ENCODE assay signal across 22 cellular contexts in genomic region chr6:33776186-33776585, GRCh38. TPM values are rescaled to one million over a fixed set of nuclear protein-coding genes. Genes with fewer than 3 reads are reported as not detected.
DNase-seq lines count a peak whose midpoint lies in the region; ATAC-seq and FAIRE-seq lines count a peak whose summit lies in the region.
"Had no signal": no experiment of that assay in that cellular context is flagged by ENCODE, and none has a peak within 500 bp of the region (broad histone marks: within the 10 kb centered on the region; RNA-seq: fewer than 3 reads in every experiment).

No MANE protein-coding gene starts in this region.

- H3K36me3 Mint-ChIP-seq in activated naive CD8-positive, alpha-beta T cell treated with anti-CD3 and anti-CD28 coated beads for 36 hours: peaks cover 15% of the 10 kb centered on the region
- peaks cover 27% of the 10 kb centered on the region for H3K36me3 Mint-ChIP-seq in activated naive CD8-positive, alpha-beta T cell treated with anti-CD3 and anti-CD28 coated beads, Interleukin-2, amount 50 U/mL, for 24 hours (ENCODE audit: low read depth)

- H3K14ac ChIP-seq in mesenchymal stem cell (ENCODE audit: low read length in 2 of 2): no peak overlapping the region

- H3K4me3 Mint-ChIP-seq in activated naive CD8-positive, alpha-beta T cell treated with anti-CD3 and anti-CD28 coated beads for 36 hours: no peak overlapping the region
- H3K4me3 Mint-ChIP-seq in activated naive CD8-positive, alpha-beta T cell treated with anti-CD3 and anti-CD28 coated beads, Interleukin-2, amount 50 U/mL, for 24 hours: no peak overlapping the region
- H3K4me3 Mint-ChIP-seq: CD4-positive, alpha-beta memory T cell had no signal

- no peak overlapping the region for H3K9ac ChIP-seq in mesenchymal stem cell (ENCODE audit: low read length)

- H3K4me3 ChIP-seq in mesenchymal stem cell (ENCODE audit: insufficient read depth in 1 of 2, low read depth in 1 of 2, low read length in 2 of 2): no peak overlapping the region
- H3K4me3 ChIP-seq: A549 had no signal

- H3K9me3 Mint-ChIP-seq in activated naive CD8-positive, alpha-beta T cell treated with anti-CD3 and anti-CD28 coated beads for 36 hours: no peaks in the 10 kb centered on the region
- no peaks in the 10 kb centered on the region for H3K9me3 Mint-ChIP-seq in activated naive CD8-positive, alpha-beta T cell treated with anti-CD3 and anti-CD28 coated beads, Interleukin-2, amount 50 U/mL, for 24 hours
- H3K9me3 Mint-ChIP-seq: CD4-positive, alpha-beta memory T cell had no signal

- no peak overlapping the region for H2BK15ac ChIP-seq in mesenchymal stem cell (ENCODE audit: low read depth, poor library complexity, severe bottlenecking)

- no peak overlapping the region for H2BK12ac ChIP-seq in mesenchymal stem cell (ENCODE audit: low read length in 2 of 2)

- H3K79me1 ChIP-seq in mesenchymal stem cell (replicated peaks; ENCODE audit: low read length, poor library complexity, severe bottlenecking): peaks cover 26% of the 10 kb centered on the region

- H3K4ac ChIP-seq in mesenchymal stem cell (ENCODE audit: low read depth in 1 of 2, low read length in 2 of 2): no peak overlapping the region

- no peak overlapping the region for H2BK5ac ChIP-seq in mesenchymal stem cell (ENCODE audit: low read depth, low read length, poor library complexity, severe bottlenecking)

- no peaks in the 10 kb centered on the region for H3K27me3 Mint-ChIP-seq in activated naive CD8-positive, alpha-beta T cell treated with anti-CD3 and anti-CD28 coated beads for 36 hours
- no peaks in the 10 kb centered on the region for H3K27me3 Mint-ChIP-seq in activated naive CD8-positive, alpha-beta T cell treated with anti-CD3 and anti-CD28 coated beads, Interleukin-2, amount 50 U/mL, for 24 hours
- H3K27me3 Mint-ChIP-seq: CD4-positive, alpha-beta memory T cell had no signal

- H3K18ac ChIP-seq in mesenchymal stem cell (ENCODE audit: low read depth in 1 of 2, low read length in 2 of 2): no peak overlapping the region

- H3K9me3 ChIP-seq in mesenchymal stem cell (ENCODE audit: control insufficient read depth, low read length): no peaks in the 10 kb centered on the region
- H3K9me3 ChIP-seq: A549, BE2C had no signal

- no peaks in the 10 kb centered on the region for H3K27me3 ChIP-seq in mesenchymal stem cell (ENCODE audit: control insufficient read depth in 1 of 2, insufficient read depth in 1 of 2, low read length in 2 of 2)
- H3K27me3 ChIP-seq: BE2C had no signal

- H2BK120ac ChIP-seq in mesenchymal stem cell (ENCODE audit: low read depth, low read length): no peak overlapping the region

- DNase-seq in activated naive CD8-positive, alpha-beta T cell treated with anti-CD3 and anti-CD28 coated beads for 36 hours: no peak
- no peak for DNase-seq in activated naive CD8-positive, alpha-beta T cell treated with anti-CD3 and anti-CD28 coated beads, Interleukin-2, amount 50 U/mL, for 24 hours
- DNase-seq in HTR-8/SVneo (ENCODE audit: insufficient read length, low spot score) (no peak), mesenchymal stem cell (no peak), posterior cingulate gyrus (no peak), NCI-H146 treated with DMSO at 0.1 percent for 48 hours (lab: John Stamatoyannopoulos, UW; ENCODE audit: unreplicated experiment) (no peak)
- DNase-seq: BE2C; CD4-positive, alpha-beta memory T cell; COR-L47; DMS153; DMS79 treated with DMSO at 0.1 percent for 48 hours; EL; IMR-90 had no signal

- H2AK5ac ChIP-seq in mesenchymal stem cell (ENCODE audit: low read length, severe bottlenecking): peak overlapping the region; percentile 6

- ATAC-seq in activated naive CD8-positive, alpha-beta T cell treated with anti-CD3 and anti-CD28 coated beads, Interleukin-2, amount 50 U/mL, for 24 hours: no peak
- ATAC-seq in GM21447 (IDR thresholded peaks at IDR 0.05; ENCODE audit: unreplicated experiment): no peak
- ATAC-seq: A549, HCT116 had no signal

- peak; percentile 92 for FAIRE-seq in HTR-8/SVneo (lab: Jason Lieb, UNC)
- FAIRE-seq: A549, D721Med, G401.6, GM12891, H1 had no signal

- H4K91ac ChIP-seq in mesenchymal stem cell (ENCODE audit: low read length): no peak overlapping the region

- no peak overlapping the region for H3K4me2 ChIP-seq in mesenchymal stem cell (ENCODE audit: low read length, poor library complexity, severe bottlenecking)
- H3K4me2 ChIP-seq: A549 had no signal

- intact Hi-C loops in posterior cingulate gyrus (cut with DNase I): no loop called here

- WGBS in mesenchymal stem cell: 100% methylated on average over 4 of the region's 4 CpGs

- H4K8ac ChIP-seq in mesenchymal stem cell (ENCODE audit: low read length): no peak overlapping the region

- no peak overlapping the region for H3K23ac ChIP-seq in mesenchymal stem cell (ENCODE audit: low read length in 2 of 2)

- H3K4me1 ChIP-seq in mesenchymal stem cell (ENCODE audit: control insufficient read depth, insufficient read depth, low read depth, low read length): peaks cover 53% of the 10 kb centered on the region

- H3K27ac Mint-ChIP-seq in activated naive CD8-positive, alpha-beta T cell treated with anti-CD3 and anti-CD28 coated beads for 36 hours: peak overlapping the region; percentile 2
- H3K27ac Mint-ChIP-seq in activated naive CD8-positive, alpha-beta T cell treated with anti-CD3 and anti-CD28 coated beads, Interleukin-2, amount 50 U/mL, for 24 hours: no peak overlapping the region

- peaks cover 1% of the 10 kb centered on the region for H3K4me1 Mint-ChIP-seq in activated naive CD8-positive, alpha-beta T cell treated with anti-CD3 and anti-CD28 coated beads for 36 hours
- H3K4me1 Mint-ChIP-seq in activated naive CD8-positive, alpha-beta T cell treated with anti-CD3 and anti-CD28 coated beads, Interleukin-2, amount 50 U/mL, for 24 hours: no peaks in the 10 kb centered on the region

- no peak overlapping the region for H3K27ac ChIP-seq in mesenchymal stem cell (ENCODE audit: low read length, poor library complexity, severe bottlenecking)
- H3K27ac ChIP-seq: A549, C4-2B had no signal

- no peak overlapping the region for H2AFZ ChIP-seq in mesenchymal stem cell (ENCODE audit: low read depth, low read length)

- peaks cover 82 to 89% of the 10 kb centered on the region in 2 experiments for H3K36me3 ChIP-seq in mesenchymal stem cell (ENCODE audit: control insufficient read depth in 1 of 2, insufficient read depth in 2 of 2, low read depth in 1 of 2, low read length in 2 of 2)

RNA-seq across cellular contexts. Expression of gene LEMD2, which starts 12.7 kb away (rescaled TPM):
- 10 to 100 TPM; 33.1 to 38.8 TPM for total RNA-seq in activated naive CD8-positive, alpha-beta T cell treated with anti-CD3 and anti-CD28 coated beads for 36 hours
- 37.2 TPM for polyA plus RNA-seq in mesenchymal stem cell (2013, experiment 1 of 2)
- 35.9 TPM for polyA plus RNA-seq in mesenchymal stem cell (2013, experiment 2 of 2)

RNA-seq across cellular contexts. Expression of gene MLN, which starts 27.6 kb away (rescaled TPM):
- total RNA-seq in activated naive CD8-positive, alpha-beta T cell treated with anti-CD3 and anti-CD28 coated beads for 36 hours: not detected
- not detected for polyA plus RNA-seq in mesenchymal stem cell (2013, experiment 1 of 2)
- polyA plus RNA-seq in mesenchymal stem cell (2013, experiment 2 of 2): not detected
- total RNA-seq: CD4-positive, alpha-beta memory T cell; H1; IMR-90 had no signal
- polyA plus RNA-seq: A549; AG04450; CD4-positive, alpha-beta memory T cell; H1; IMR-90 had no signal

RNA-seq across cellular contexts. Expression of gene IP6K3, which starts 29.5 kb away (rescaled TPM):
- not detected for total RNA-seq in activated naive CD8-positive, alpha-beta T cell treated with anti-CD3 and anti-CD28 coated beads for 36 hours
- polyA plus RNA-seq in mesenchymal stem cell (2013, experiment 1 of 2): 6.7 TPM
- polyA plus RNA-seq in mesenchymal stem cell (2013, experiment 2 of 2): 6.5 TPM
- total RNA-seq: CD4-positive, alpha-beta memory T cell had no signal
- polyA plus RNA-seq: CD4-positive, alpha-beta memory T cell had no signal
